Comparison of ENCODE assay signal across 9 cellular contexts in genomic region chr6:54846243-54846856, GRCh38. TPM values are rescaled to one million over a fixed set of nuclear protein-coding genes. Genes with fewer than 3 reads are reported as not detected.
DNase-seq lines count a peak whose midpoint lies in the region; ATAC-seq and TF ChIP-seq lines count a peak whose summit lies in the region.
"Had no signal": no experiment of that assay in that cellular context is flagged by ENCODE, and none has a peak within 500 bp of the region (broad histone marks: within the 10 kb centered on the region; RNA-seq: fewer than 3 reads in every experiment).

A gene with protein sequence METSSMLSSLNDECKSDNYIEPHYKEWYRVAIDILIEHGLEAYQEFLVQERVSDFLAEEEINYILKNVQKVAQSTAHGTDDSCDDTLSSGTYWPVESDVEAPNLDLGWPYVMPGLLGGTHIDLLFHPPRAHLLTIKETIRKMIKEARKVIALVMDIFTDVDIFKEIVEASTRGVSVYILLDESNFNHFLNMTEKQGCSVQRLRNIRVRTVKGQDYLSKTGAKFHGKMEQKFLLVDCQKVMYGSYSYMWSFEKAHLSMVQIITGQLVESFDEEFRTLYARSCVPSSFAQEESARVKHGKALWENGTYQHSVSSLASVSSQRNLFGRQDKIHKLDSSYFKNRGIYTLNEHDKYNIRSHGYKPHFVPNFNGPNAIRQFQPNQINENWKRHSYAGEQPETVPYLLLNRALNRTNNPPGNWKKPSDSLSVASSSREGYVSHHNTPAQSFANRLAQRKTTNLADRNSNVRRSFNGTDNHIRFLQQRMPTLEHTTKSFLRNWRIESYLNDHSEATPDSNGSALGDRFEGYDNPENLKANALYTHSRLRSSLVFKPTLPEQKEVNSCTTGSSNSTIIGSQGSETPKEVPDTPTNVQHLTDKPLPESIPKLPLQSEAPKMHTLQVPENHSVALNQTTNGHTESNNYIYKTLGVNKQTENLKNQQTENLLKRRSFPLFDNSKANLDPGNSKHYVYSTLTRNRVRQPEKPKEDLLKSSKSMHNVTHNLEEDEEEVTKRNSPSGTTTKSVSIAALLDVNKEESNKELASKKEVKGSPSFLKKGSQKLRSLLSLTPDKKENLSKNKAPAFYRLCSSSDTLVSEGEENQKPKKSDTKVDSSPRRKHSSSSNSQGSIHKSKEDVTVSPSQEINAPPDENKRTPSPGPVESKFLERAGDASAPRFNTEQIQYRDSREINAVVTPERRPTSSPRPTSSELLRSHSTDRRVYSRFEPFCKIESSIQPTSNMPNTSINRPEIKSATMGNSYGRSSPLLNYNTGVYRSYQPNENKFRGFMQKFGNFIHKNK (plus strand): TSS chr6:54846771. CDS start chr6:54870247, 23,476 bp downstream.

- no peak for TF ChIP-seq CTCF in fibroblast of the aortic adventitia (IDR thresholded peaks at IDR 0.05; ENCODE audit: insufficient read depth, low read length)
- TF ChIP-seq CTCF in nephron progenitor cell (IDR thresholded peaks at IDR 0.05) = no peak

- H3K27me3 Mint-ChIP-seq in nephron progenitor cell (ENCODE audit: low read depth, poor library complexity) = peaks cover 57% of the 10 kb centered on the region

- H3K36me3 Mint-ChIP-seq in nephron progenitor cell (ENCODE audit: low read depth) = no peaks in the 10 kb centered on the region

- peaks cover 5% of the 10 kb centered on the region for H3K9me3 Mint-ChIP-seq in nephron progenitor cell

- ATAC-seq in HG02623 (IDR thresholded peaks at IDR 0.05; ENCODE audit: unreplicated experiment) = no peak

- H3K4me3 Mint-ChIP-seq in nephron progenitor cell = peak within 1 kb of the TSS; percentile 93
- H3K4me3 Mint-ChIP-seq: T-helper 2 cell treated with Interferon-gamma antibody and Interleukin-4, amounts not matched to agents 5 μg/mL and 100 μg/mL, for 36 hours had no signal

- peaks cover 13% of the 10 kb centered on the region for H3K4me1 Mint-ChIP-seq in nephron progenitor cell

- H3K4me3 ChIP-seq in fibroblast of the aortic adventitia (ENCODE audit: low read depth, low read length) = peak within 1 kb of the TSS; percentile 19

- H3K27ac Mint-ChIP-seq in nephron progenitor cell = no peak within 1 kb of the TSS
- H3K27ac Mint-ChIP-seq: T-helper 2 cell treated with Interferon-gamma antibody and Interleukin-4, amounts not matched to agents 5 μg/mL and 100 μg/mL, for 36 hours had no signal

- DNase-seq in AG08396 (ENCODE audit: low spot score) (peak; percentile 24), NCI-H69 (lab: John Stamatoyannopoulos, UW) (peak; percentile 94), fibroblast of the aortic adventitia (ENCODE audit: low read depth) (no peak), nephron progenitor cell (peak; percentile 56), epidermal melanocyte (ENCODE audit: insufficient read length, low spot score) (no peak), H4 (ENCODE audit: low spot score) (no peak)
- no peak for DNase-seq in stimulated activated CD4-positive, alpha-beta T cell treated with anti-CD3 and anti-CD28 coated beads, Interleukin-4, amount 100 ng/mL, for 4 hours

RNA-seq across cellular contexts. Expression of the gene that starts here (rescaled TPM):
- total RNA-seq in fibroblast of the aortic adventitia (ENCODE audit: low replicate concordance) = 0.09 TPM in 1 of 2 replicates, not detected in the other
- not detected in 2 replicates for total RNA-seq in H4 (2014; rRNA removed; shearing (Covaris generic))

Comparison
In these comparisons a context has a peak if more than half of its experiments do, and no peak if none do; other contexts are left out.
1. DNase-seq: peak in AG08396 (single experiment), NCI-H69 (single experiment) and nephron progenitor cell (single experiment); none in fibroblast of the aortic adventitia (single experiment), epidermal melanocyte (single experiment), H4 (single experiment) and stimulated activated CD4-positive, alpha-beta T cell treated with anti-CD3 and anti-CD28 coated beads, Interleukin-4, amount 100 ng/mL, for 4 hours (0 of 2).